11 cellular contexts compared by ENCODE assay signal in genomic region chr2:74679615-74680014, GRCh38. TPM values are rescaled to one million over a fixed set of nuclear protein-coding genes. Genes with fewer than 3 reads are reported as not detected.
"Had no signal": no experiment of that assay in that cellular context is flagged by ENCODE, and none has a peak within 500 bp of the region (broad histone marks: within the 10 kb centered on the region; RNA-seq: fewer than 3 reads in every experiment).

No MANE protein-coding gene starts in this region.

- ATAC-seq: HCT116, K562 had no signal

- H3K27ac Mint-ChIP-seq: HFFc6 had no signal

- DNase-seq: GM23248, GOT3, H7, HFFc6, IMR-90 had no signal

- H3K27ac ChIP-seq: GM23248, HL-60 had no signal

- H3K4me3 ChIP-seq: GM23248, HAP-1, K562 had no signal

- FAIRE-seq: HTR-8/SVneo, K562 had no signal

- H3K4me3 Mint-ChIP-seq: HFFc6 had no signal

- H3K4me1 ChIP-seq: HAP-1 had no signal

- H3K9me3 Mint-ChIP-seq: HFFc6 had no signal

- H3K9me3 ChIP-seq: HAP-1 had no signal

RNA-seq across cellular contexts. Expression of gene M1AP, which starts 31.5 kb away (rescaled TPM):
- total RNA-seq: H4, IMR-90 had no signal
